ENCODE assay signal across 9 cellular contexts in genomic region chr2:157789933-157790511, GRCh38.
DNase-seq lines count a peak whose midpoint lies in the region; ATAC-seq and TF ChIP-seq lines count a peak whose summit lies in the region.
"Had no signal": no experiment of that assay in that cellular context is flagged by ENCODE, and none has a peak within 500 bp of the region (broad histone marks: within the 10 kb centered on the region; RNA-seq: fewer than 3 reads in every experiment).

No MANE protein-coding gene starts in this region.

- H3K4me3 ChIP-seq in Peyer's patch (no peak overlapping the region), right cardiac atrium (ENCODE audit: low read length) (no peak overlapping the region), skeletal muscle cell (ENCODE audit: low read depth, low read length) (no peak overlapping the region)

- H3K27ac ChIP-seq in Peyer's patch: peak overlapping the region in 2 of 4 donors; percentile 4 to 43
- peak overlapping the region; percentile 93 for H3K27ac ChIP-seq in right cardiac atrium (ENCODE audit: low read length)
- H3K27ac ChIP-seq: foreskin keratinocyte had no signal

- H3K9me3 ChIP-seq in Peyer's patch: no peaks in the 10 kb centered on the region
- no peaks in the 10 kb centered on the region for H3K9me3 ChIP-seq in right cardiac atrium (ENCODE audit: control insufficient read depth, low read length)

- DNase-seq in Peyer's patch (peak in 2 of 3 donors; percentile 60 to 68), right cardiac atrium (peak; percentile 39 to 75 (median 72)), skeletal muscle cell (ENCODE audit: low read depth) (peak; percentile 31), NCI-H2081 treated with DMSO at 0.1 percent for 48 hours (lab: John Stamatoyannopoulos, UW) (no peak), NCI-H345 treated with DMSO at 0.1 percent for 48 hours (lab: John Stamatoyannopoulos, UW; ENCODE audit: unreplicated experiment) (no peak), NCI-H2171 treated with DMSO at 0.1 percent for 48 hours (lab: John Stamatoyannopoulos, UW) (no peak)
- DNase-seq: foreskin keratinocyte had no signal

- no peak for TF ChIP-seq CTCF in Peyer's patch (IDR thresholded peaks at IDR 0.05)

- no peak for TF ChIP-seq POLR2A in Peyer's patch (IDR thresholded peaks at IDR 0.05)

- ATAC-seq in HG02798 (IDR thresholded peaks at IDR 0.05; ENCODE audit: poor library complexity, unreplicated experiment) (peak; percentile 49), right cardiac atrium (peak; percentile 77 to 88), HG03175 (IDR thresholded peaks at IDR 0.05; ENCODE audit: unreplicated experiment) (no peak)
- ATAC-seq: foreskin keratinocyte had no signal

- no peaks in the 10 kb centered on the region for H3K36me3 ChIP-seq in Peyer's patch

- H3K4me1 ChIP-seq in Peyer's patch (peaks cover 0 to 45% (median 7%) of the 10 kb centered on the region in 4 donors), right cardiac atrium (ENCODE audit: control insufficient read depth, insufficient read depth, low read length) (peaks cover 31% of the 10 kb centered on the region)

- no peaks in the 10 kb centered on the region for H3K27me3 ChIP-seq in Peyer's patch
- no peaks in the 10 kb centered on the region for H3K27me3 ChIP-seq in right cardiac atrium (ENCODE audit: control insufficient read depth, insufficient read depth)
- H3K27me3 ChIP-seq: foreskin keratinocyte had no signal

- WGBS in right cardiac atrium: 46% methylated on average over 4 of the region's 4 CpGs

- intact Hi-C loops in right cardiac atrium (cut with DNase I): loop anchor here in 3 of 4 donors (5.0 to 10.0 kb wide), 3 partner anchors 45 to 87 kb away; partner anchors contain the start of gene ACVR1 (in 2 of the 3)

Comparison
In these comparisons a context has a peak if more than half of its experiments do, and no peak if none do; other contexts are left out.
1. DNase-seq: peak in Peyer's patch (2 of 3), right cardiac atrium (3 of 3) and skeletal muscle cell (single experiment); none in NCI-H2081 treated with DMSO at 0.1 percent for 48 hours (single experiment), NCI-H345 treated with DMSO at 0.1 percent for 48 hours (single experiment) and NCI-H2171 treated with DMSO at 0.1 percent for 48 hours (single experiment).